8 cellular contexts compared by ENCODE assay signal in the genomic region with DNA sequence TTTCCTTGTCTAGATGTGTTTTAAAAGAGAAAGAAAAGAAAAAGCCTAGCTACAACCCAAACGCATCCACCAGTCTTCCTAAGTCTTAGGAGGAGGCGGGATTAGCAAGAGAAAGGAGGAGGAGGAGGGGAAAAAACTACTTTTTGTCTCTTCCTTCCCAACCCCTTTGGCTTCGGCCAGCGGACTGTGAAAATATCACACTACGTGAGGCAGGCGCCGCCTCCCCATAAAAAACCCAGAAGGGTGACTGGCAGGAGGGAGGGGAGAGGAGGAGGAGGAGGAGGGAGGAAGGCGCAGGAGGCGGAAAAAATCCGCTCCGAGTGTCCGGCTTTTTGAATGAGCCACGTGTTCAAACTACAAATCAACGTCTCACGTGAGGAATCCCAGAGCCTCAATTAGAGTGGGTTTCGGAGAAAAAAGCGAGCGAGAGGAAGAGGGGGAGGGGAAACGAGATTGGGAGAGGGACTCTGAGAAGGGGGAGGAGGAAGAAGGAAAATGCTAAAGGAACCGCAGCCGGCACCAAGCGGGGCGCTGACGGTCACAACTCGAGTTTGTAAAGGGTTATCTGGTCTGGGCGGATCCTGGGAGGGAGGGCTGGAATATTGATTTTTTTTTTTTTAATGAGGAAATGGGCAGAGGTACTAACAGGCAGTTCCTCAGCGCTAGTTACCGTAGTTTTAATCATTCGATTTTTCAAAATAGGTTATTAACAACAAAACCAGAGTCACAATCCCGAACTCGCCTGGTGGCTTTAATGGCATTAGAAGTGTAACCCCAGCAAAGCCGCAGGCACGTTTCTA. TPM values are rescaled to one million over a fixed set of nuclear protein-coding genes. Genes with fewer than 3 reads are reported as not detected.
DNase-seq lines count a peak whose midpoint lies in the region; ATAC-seq and TF ChIP-seq lines count a peak whose summit lies in the region.

A gene (minus strand): TSS at position 202 of the 800 bp plus-strand sequence. CDS start 381 bp downstream, outside the sequence.

- no peak for DNase-seq in BJ (ENCODE audit: low read depth)
- DNase-seq in NCI-H1417 treated with DMSO at 0.1 percent for 48 hours (lab: John Stamatoyannopoulos, UW), result peak; percentile 85
- DNase-seq in T-helper 17 cell, result no peak
- DNase-seq in effector memory CD8-positive, alpha-beta T cell, result no peak
- peak; percentile 80 for DNase-seq in nephron progenitor cell
- no peak for DNase-seq in kidney glomerular epithelial cell (lab: John Stamatoyannopoulos, UW)

- H3K36me3 ChIP-seq in BJ (ENCODE audit: control insufficient read depth, insufficient read depth, low read length), result no peaks in the 10 kb centered on the region

- H3K27ac Mint-ChIP-seq in T-helper 17 cell, result peak within 1 kb of the TSS; percentile 62
- peak within 1 kb of the TSS; percentile 5 to 76 for H3K27ac Mint-ChIP-seq in effector memory CD8-positive, alpha-beta T cell
- H3K27ac Mint-ChIP-seq in nephron progenitor cell, result peak within 1 kb of the TSS; percentile 98

- H3K27me3 Mint-ChIP-seq in T-helper 17 cell (peaks cover 73% of the 10 kb centered on the region), nephron progenitor cell (ENCODE audit: low read depth, poor library complexity) (no peaks in the 10 kb centered on the region)
- peaks cover 70 to 77% of the 10 kb centered on the region in 2 donors for H3K27me3 Mint-ChIP-seq in effector memory CD8-positive, alpha-beta T cell

- H3K9me3 Mint-ChIP-seq in effector memory CD8-positive, alpha-beta T cell, result no peaks in the 10 kb centered on the region
- H3K9me3 Mint-ChIP-seq in nephron progenitor cell, result no peaks in the 10 kb centered on the region

- peak; percentile 18 for ATAC-seq in GM18868 (IDR thresholded peaks at IDR 0.05; ENCODE audit: unreplicated experiment)
- ATAC-seq in T-helper 17 cell, result no peak
- ATAC-seq in effector memory CD8-positive, alpha-beta T cell (replicated peaks), result no peak
- ATAC-seq in HG02759 (IDR thresholded peaks at IDR 0.05; ENCODE audit: unreplicated experiment), result no peak

- H3K4me3 Mint-ChIP-seq in T-helper 17 cell (peak within 1 kb of the TSS; percentile 89), nephron progenitor cell (peak within 1 kb of the TSS; percentile 97)
- peak within 1 kb of the TSS; percentile 80 for H3K4me3 Mint-ChIP-seq in effector memory CD8-positive, alpha-beta T cell

- H3K4me1 Mint-ChIP-seq in T-helper 17 cell (peaks cover 34% of the 10 kb centered on the region), nephron progenitor cell (peaks cover 35% of the 10 kb centered on the region)
- peaks cover 21 to 29% of the 10 kb centered on the region in 2 donors for H3K4me1 Mint-ChIP-seq in effector memory CD8-positive, alpha-beta T cell (ENCODE audit: low read depth in 2 of 2)

- H3K4me3 ChIP-seq in BJ (ENCODE audit: low read depth, low read length), result peak within 1 kb of the TSS; percentile 49

- peaks cover 27% of the 10 kb centered on the region for H3K27me3 ChIP-seq in BJ (ENCODE audit: control insufficient read depth, insufficient read depth, low read length)

- peaks cover 18% of the 10 kb centered on the region for H3K9me3 ChIP-seq in T-helper 17 cell (ENCODE audit: control insufficient read depth, low read length, poor library complexity, severe bottlenecking)

- TF ChIP-seq CTCF in BJ (IDR thresholded peaks at IDR 0.05; ENCODE audit: insufficient read depth, low read depth, low read length), result no peak
- TF ChIP-seq CTCF in nephron progenitor cell (IDR thresholded peaks at IDR 0.05), result no peak

- POLR2A ChIA-PET in BJ (lab: Charles Lee), result no interaction called here

- CTCF ChIA-PET in BJ (lab: Yijun Ruan, JAX), result no interaction called here

- H3K36me3 Mint-ChIP-seq in T-helper 17 cell (ENCODE audit: low read depth) (peaks cover 2% of the 10 kb centered on the region), nephron progenitor cell (ENCODE audit: low read depth) (peaks cover 2% of the 10 kb centered on the region)
- peaks cover 28% of the 10 kb centered on the region for H3K36me3 Mint-ChIP-seq in effector memory CD8-positive, alpha-beta T cell (ENCODE audit: insufficient read depth)

RNA-seq across cellular contexts. Expression of the gene that starts here (rescaled TPM):
- polyA plus RNA-seq in BJ (2011; rRNA removed), result 13.4 and 14.4 TPM in 2 replicates
- 10.9 and 16.5 TPM in 2 replicates for polyA minus RNA-seq in BJ (2011; rRNA and poly(A)+ RNA removed)
- 10 to 100 TPM in 1 of 2 donors, 1 to 10 TPM in 1; 1.4 to 11.0 TPM for total RNA-seq in T-helper 17 cell

Comparison
In these comparisons a context has a peak if more than half of its experiments do, and no peak if none do; other contexts are left out.
1. DNase-seq: peak in NCI-H1417 treated with DMSO at 0.1 percent for 48 hours (single experiment) and nephron progenitor cell (single experiment); none in BJ (single experiment), T-helper 17 cell (0 of 3), effector memory CD8-positive, alpha-beta T cell (0 of 3) and kidney glomerular epithelial cell (single experiment).
2. H3K27ac Mint-ChIP-seq: peak in every context shown above with its lines; median percentile 98 in nephron progenitor cell; 62 in T-helper 17 cell; 40 in effector memory CD8-positive, alpha-beta T cell.
3. Peak in every context shown above with its lines, with median percentiles within 50 percentile points of each other: H3K4me3 Mint-ChIP-seq.